ENCODE assay signal across 23 cellular contexts in the genomic region with DNA sequence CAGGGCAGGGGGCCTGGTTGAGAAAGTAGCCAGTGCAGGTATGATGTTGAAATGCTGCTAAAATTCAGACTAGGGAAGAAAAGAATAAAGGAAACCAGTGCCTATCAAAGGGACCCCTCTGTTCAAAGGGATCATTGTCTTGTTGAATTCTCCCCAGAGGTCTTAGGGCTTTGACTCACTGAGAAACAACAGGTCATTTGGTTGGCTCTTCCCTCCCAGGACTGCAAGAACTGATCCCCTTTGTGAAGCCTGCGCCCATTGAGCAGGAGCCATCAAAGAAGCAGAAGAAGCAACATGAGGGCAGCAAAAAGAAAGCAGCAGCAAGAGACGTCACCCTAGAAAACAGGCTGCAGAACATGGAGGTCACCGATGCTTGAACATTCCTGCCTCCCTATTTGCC. TPM values are rescaled to one million over a fixed set of nuclear protein-coding genes. Genes with fewer than 3 reads are reported as not detected.
DNase-seq lines count a peak whose midpoint lies in the region; ATAC-seq, FAIRE-seq and TF ChIP-seq lines count a peak whose summit lies in the region.
"Had no signal": no experiment of that assay in that cellular context is flagged by ENCODE, and none has a peak within 500 bp of the region (broad histone marks: within the 10 kb centered on the region; RNA-seq: fewer than 3 reads in every experiment).

No MANE protein-coding gene starts in this region.

- peaks cover 6% of the 10 kb centered on the region for H3K4me1 Mint-ChIP-seq in Caco-2 (ENCODE audit: low read depth, unreplicated experiment)

- in situ Hi-C loops in K562 (cut with MboI), result no loop called here

- BruUV-seq in Caco-2 (replicated peaks; lab: Mats Ljungman, UMichigan) (TSS peak; percentile 76), K562 (replicated peaks; lab: Mats Ljungman, UMichigan) (TSS peak; percentile 53)

- no peak overlapping the region for H3K4me2 ChIP-seq in K562 (ENCODE audit: insufficient read depth, low read length)

- no peak for ATAC-seq in K562
- ATAC-seq: activated CD4-positive, CD25-positive, alpha-beta regulatory T cell treated with anti-CD3 and anti-CD28 coated beads, Interleukin-2, amount 50 U/mL, for 24 hours; activated CD8-positive, alpha-beta T cell treated with anti-CD3 and anti-CD28 coated beads for 36 hours; heart left ventricle; right lobe of liver had no signal

- no peaks in the 10 kb centered on the region for H3K27me3 Mint-ChIP-seq in Caco-2 (ENCODE audit: insufficient read depth, unreplicated experiment)

- no peak overlapping the region for H3K27ac Mint-ChIP-seq in Caco-2 (ENCODE audit: unreplicated experiment)
- H3K27ac Mint-ChIP-seq: activated CD8-positive, alpha-beta T cell treated with anti-CD3 and anti-CD28 coated beads for 36 hours had no signal

- H3K27ac ChIP-seq in HEK293 (ENCODE audit: extremely low read depth, low read depth, low read length) (no peak overlapping the region), K562 (ENCODE audit: extremely low read depth, low read depth, low read length) (no peak overlapping the region), mesodermal cell (ENCODE audit: low read depth, low read length, severe bottlenecking) (peak overlapping the region; percentile 5)
- H3K27ac ChIP-seq: heart left ventricle, right lobe of liver had no signal

- TF ChIP-seq RAD21 in K562 (CRISPR knock-in tag; conservative IDR thresholded peaks at IDR 0.05 in 1 of 2, IDR thresholded peaks at IDR 0.05 in 1 of 2), result no peak

- no peaks in the 10 kb centered on the region for H3K27me3 ChIP-seq in Caco-2 (replicated peaks; ENCODE audit: control insufficient read depth, insufficient read depth, low read length)
- H3K27me3 ChIP-seq in K562 (ENCODE audit: control insufficient read depth in 2 of 2, insufficient read depth in 2 of 2, low read length in 2 of 2), result no peaks in the 10 kb centered on the region
- H3K27me3 ChIP-seq: right lobe of liver had no signal

- no peak for FAIRE-seq in K562 (lab: Jason Lieb, UNC)

- WGBS in K562 (ENCODE audit: insufficient coverage, low coverage, missing lambda C conversion rate), result 94% methylated on average over 3 of the region's 3 CpGs
- 91 to 92% methylated on average over 3 of the region's 3 CpGs for WGBS in mesodermal cell (ENCODE audit: insufficient coverage in 2 of 2), 2 experiments

- H3K4me3 ChIP-seq in Caco-2 (ENCODE audit: low read depth, low read length) (no peak overlapping the region), HEK293 (ENCODE audit: low read depth, low read length) (no peak overlapping the region), K562 (no peak overlapping the region), mesodermal cell (ENCODE audit: extremely low read depth, insufficient read depth, low read length, poor library complexity, severe bottlenecking) (no peak overlapping the region)
- H3K4me3 ChIP-seq: heart left ventricle, right lobe of liver had no signal

- CTCF ChIA-PET in Caco-2 (lab: Charles Lee), result no interaction called here
- CTCF ChIA-PET in HEK293 (lab: Yijun Ruan, JAX), result interaction anchor here (2.3 kb wide), 1 partner anchor 295 kb away, joined by 8 read pairs; no protein-coding TSS in a partner anchor
- CTCF ChIA-PET in K562 (lab: Yijun Ruan, JAX; ENCODE audit: low intra/inter-chr PET ratio), result no interaction called here

- no peaks in the 10 kb centered on the region for H3K9me1 ChIP-seq in K562 (ENCODE audit: control insufficient read depth, insufficient read depth, low read length)

- no peaks in the 10 kb centered on the region for H3K9me3 Mint-ChIP-seq in Caco-2 (ENCODE audit: unreplicated experiment)
- H3K9me3 Mint-ChIP-seq: activated CD8-positive, alpha-beta T cell treated with anti-CD3 and anti-CD28 coated beads for 36 hours had no signal

- H3K4me3 Mint-ChIP-seq in Caco-2 (ENCODE audit: unreplicated experiment), result no peak overlapping the region
- H3K4me3 Mint-ChIP-seq: activated CD8-positive, alpha-beta T cell treated with anti-CD3 and anti-CD28 coated beads for 36 hours had no signal

- no peak for TF ChIP-seq EP300 in K562 (IDR thresholded peaks at IDR 0.05; ENCODE audit: low read length)

- H3K4me1 ChIP-seq in Caco-2 (no peaks in the 10 kb centered on the region), HEK293 (ENCODE audit: control insufficient read depth, insufficient read depth, low read length) (no peaks in the 10 kb centered on the region), K562 (replicated peaks in 1 of 2; ENCODE audit: control insufficient read depth in 2 of 2, insufficient read depth in 2 of 2, low read length in 2 of 2) (peaks cover 15 to 28% of the 10 kb centered on the region in 2 experiments; a peak in 4 of 5 replicates), mesodermal cell (ENCODE audit: control insufficient read depth, insufficient read depth, low read length, poor library complexity, severe bottlenecking) (peaks cover 12% of the 10 kb centered on the region)

- POLR2A ChIA-PET in Caco-2 (lab: Charles Lee) (no interaction called here), HEK293 (lab: Yijun Ruan, JAX) (no interaction called here), K562 (lab: Yijun Ruan, JAX) (interaction anchor here (0.7 to 4.9 kb wide), 6 partner anchors 9 to 36 kb away, joined by 3 to 53 read pairs (median 21); a partner anchor contains a TSS)

- no peak for TF ChIP-seq CTCF in Caco-2 (IDR thresholded peaks at IDR 0.05; ENCODE audit: insufficient read depth in 1 of 2, low read depth in 1 of 2, low read length in 1 of 2, severe bottlenecking in 1 of 2, unreplicated experiment in 1 of 2)
- TF ChIP-seq CTCF in HEK293 (tag by site-specific recombination; IDR thresholded peaks at IDR 0.05), result no peak
- TF ChIP-seq CTCF in K562 (IDR thresholded peaks at IDR 0.05 in 2 of 3, conservative IDR thresholded peaks at IDR 0.05 in 1 of 3; ENCODE audit: insufficient read depth in 2 of 3, low read depth in 1 of 3, low read length in 3 of 3), result no peak

- no peak for DNase-seq in Caco-2
- DNase-seq in K562 (ENCODE audit: extremely low read depth in 1 of 4, low spot score in 3 of 4), result no peak
- no peak for DNase-seq in medulla oblongata (ENCODE audit: extremely low spot score)
- DNase-seq in NCI-H446 treated with DMSO at 0.1 percent for 48 hours (lab: John Stamatoyannopoulos, UW), result no peak
- no peak for DNase-seq in DMS79 treated with DMSO at 0.1 percent for 48 hours (lab: John Stamatoyannopoulos, UW)
- DNase-seq: activated CD8-positive, alpha-beta T cell treated with anti-CD3 and anti-CD28 coated beads for 36 hours; activated gamma-delta T cell; cerebellar nuclear complex; DMS 273 treated with DMSO at 0.1 percent for 48 hours; heart left ventricle; kidney glomerular epithelial cell; mammary epithelial cell; MM.1S; NCI-H1417; NCI-H2029 treated with DMSO at 0.1 percent for 48 hours; NCI-H2227 treated with DMSO at 0.1 percent for 48 hours; right lobe of liver; RPMI8226; stimulated activated CD4-positive, alpha-beta T cell treated with anti-CD3 and anti-CD28 coated beads, Interleukin-12 subunit alpha, Interleukin-12 subunit beta, amount 100 ng/mL, for 4 hours; stimulated activated CD4-positive, alpha-beta T cell treated with anti-CD3 and anti-CD28 coated beads, Interleukin-4, amount 100 ng/mL, for 1 hour had no signal

- no peak for TF ChIP-seq POLR2A in K562 (conservative IDR thresholded peaks at IDR 0.05)

- H4K20me1 ChIP-seq in K562 (replicated peaks; ENCODE audit: control insufficient read depth, insufficient read depth, low read length), result peaks cover 11% of the 10 kb centered on the region

- no peak overlapping the region for H2AFZ ChIP-seq in K562 (ENCODE audit: low read depth, low read length)

- H3K9me3 ChIP-seq in Caco-2 (no peaks in the 10 kb centered on the region), HEK293 (ENCODE audit: control insufficient read depth, insufficient read depth, low read depth, low read length) (no peaks in the 10 kb centered on the region), K562 (replicated peaks; ENCODE audit: control insufficient read depth, insufficient read depth, low read depth, low read length) (no peaks in the 10 kb centered on the region), mesodermal cell (ENCODE audit: control insufficient read depth, low read length) (no peaks in the 10 kb centered on the region)
- H3K9me3 ChIP-seq: heart left ventricle, right lobe of liver had no signal

- H3K79me2 ChIP-seq in K562 (ENCODE audit: control insufficient read depth, insufficient read depth, low read length), result no peaks in the 10 kb centered on the region

- intact Hi-C loops in Caco-2 (cut with micrococcal nuclease; ENCODE audit: unreplicated experiment), result no loop called here
- intact Hi-C loops in K562 (cut with micrococcal nuclease), result no loop called here

- no peak overlapping the region for H3K9ac ChIP-seq in K562 (ENCODE audit: insufficient read depth in 1 of 2, low read depth in 2 of 2, low read length in 2 of 2)

- H3K36me3 ChIP-seq in Caco-2 (ENCODE audit: control insufficient read depth, insufficient read depth, low read length), result no peaks in the 10 kb centered on the region; the same call in none of the 2 replicates
- peaks cover 18 to 70% of the 10 kb centered on the region in 2 experiments; a peak in 2 of 3 replicates for H3K36me3 ChIP-seq in HEK293 (ENCODE audit: control insufficient read depth in 2 of 2, insufficient read depth in 1 of 2, low read length in 2 of 2)
- H3K36me3 ChIP-seq in K562 (ENCODE audit: control insufficient read depth, insufficient read depth, low read length), result peaks cover 61% of the 10 kb centered on the region
- peaks cover 77% of the 10 kb centered on the region for H3K36me3 ChIP-seq in mesodermal cell (ENCODE audit: control insufficient read depth, insufficient read depth, low read length)

- peaks cover 60% of the 10 kb centered on the region for H3K36me3 Mint-ChIP-seq in Caco-2 (ENCODE audit: insufficient read depth, unreplicated experiment)

RNA-seq across cellular contexts. Expression of a gene that starts 11.8 kb away (rescaled TPM):
- total RNA-seq in Caco-2 (2022) (7.0 and 8.3 TPM in 2 replicates), K562 (2014; rRNA removed) (4.1 and 5.9 TPM in 2 replicates), K562 (2014; rRNA removed; fragmentation: Illumina TruSeq; extraction: Trizol) (2.7 and 3.0 TPM in 2 replicates), K562 (2015; rRNA removed; fragmentation: Illumina TruSeq; extraction: Trizol) (4.2 and 5.0 TPM in 2 replicates), K562 (2021) (19.1 and 21.9 TPM in 2 replicates)
- total RNA-seq in K562 (2011; cell fraction: chromatin; rRNA removed; ENCODE audit: low replicate concordance), result 44.8 and 129 TPM in 2 replicates
- total RNA-seq in K562 (2011; cell fraction: nucleolus; rRNA removed), result 69.9 and 80.7 TPM in 2 replicates
- 57.7 and 69.2 TPM in 2 replicates for total RNA-seq in K562 (2011; cell fraction: nucleoplasm; rRNA removed)
- polyA plus RNA-seq in K562 (2011; rRNA removed) (7.2 and 8.2 TPM in 2 replicates), K562 (2014; fragmentation: Illumina TruSeq; extraction: Trizol) (14.1 and 15.3 TPM in 2 replicates), K562 (2014; fragmentation: Nextera tagmentation; extraction: Ambion mirVana) (under 1 TPM; 0.31 to 0.86 TPM), K562 (2014; rRNA removed) (9.0 and 10.2 TPM in 2 replicates)
- polyA plus RNA-seq in K562 (2011; cell fraction: cytosol; rRNA removed), result 8.3 and 12.6 TPM in 2 replicates
- 38.5 and 63.5 TPM in 2 replicates for polyA plus RNA-seq in K562 (2011; cell fraction: nucleus; rRNA removed)
- polyA plus RNA-seq in K562 (2012), result 15.6 and 17.8 TPM in 2 replicates
- polyA minus RNA-seq in K562 (2011; rRNA and poly(A)+ RNA removed), result 14.3 and 24.2 TPM in 2 replicates
- polyA minus RNA-seq in K562 (2011; cell fraction: cytosol; rRNA and poly(A)+ RNA removed), result 23.8 and 25.3 TPM in 2 replicates
- polyA minus RNA-seq in K562 (2011; cell fraction: nucleus; rRNA and poly(A)+ RNA removed), result 31.9 and 33.1 TPM in 2 replicates
- 14.0 TPM for polyA plus RNA-seq in mesodermal cell (2013, experiment 1 of 2)
- 9.2 TPM for polyA plus RNA-seq in mesodermal cell (2013, experiment 2 of 2)

RNA-seq across cellular contexts. Expression of a gene that starts 23.8 kb away (rescaled TPM):
- 189 and 225 TPM in 2 replicates for total RNA-seq in Caco-2 (2022)
- total RNA-seq in K562 (2011; cell fraction: chromatin; rRNA removed; ENCODE audit: low replicate concordance), result 340 and 395 TPM in 2 replicates
- 195 and 209 TPM in 2 replicates for total RNA-seq in K562 (2011; cell fraction: nucleolus; rRNA removed)
- 265 and 293 TPM in 2 replicates for total RNA-seq in K562 (2011; cell fraction: nucleoplasm; rRNA removed)
- total RNA-seq in K562 (2014; rRNA removed), result 254 and 257 TPM in 2 replicates
- 273 and 284 TPM in 2 replicates for total RNA-seq in K562 (2014; rRNA removed; fragmentation: Illumina TruSeq; extraction: Trizol)
- total RNA-seq in K562 (2015; rRNA removed; fragmentation: Illumina TruSeq; extraction: Trizol), result 211 and 221 TPM in 2 replicates
- total RNA-seq in K562 (2021), result 232 and 246 TPM in 2 replicates
- 221 and 230 TPM in 2 replicates for polyA plus RNA-seq in K562 (2011; rRNA removed)
- 149 and 217 TPM in 2 replicates for polyA plus RNA-seq in K562 (2011; cell fraction: cytosol; rRNA removed)
- polyA plus RNA-seq in K562 (2011; cell fraction: nucleus; rRNA removed), result 232 and 336 TPM in 2 replicates
- 195 and 518 TPM in 2 replicates for polyA plus RNA-seq in K562 (2012)
- polyA plus RNA-seq in K562 (2014; fragmentation: Illumina TruSeq; extraction: Trizol), result 293 and 317 TPM in 2 replicates
- polyA plus RNA-seq in K562 (2014; fragmentation: Nextera tagmentation; extraction: Ambion mirVana), result 100 to 1,000 TPM; 336 to 623 TPM
- polyA plus RNA-seq in K562 (2014; rRNA removed), result 235 and 240 TPM in 2 replicates
- polyA minus RNA-seq in K562 (2011; rRNA and poly(A)+ RNA removed), result 227 and 242 TPM in 2 replicates
- polyA minus RNA-seq in K562 (2011; cell fraction: cytosol; rRNA and poly(A)+ RNA removed), result 87.5 and 101 TPM in 2 replicates
- polyA minus RNA-seq in K562 (2011; cell fraction: nucleus; rRNA and poly(A)+ RNA removed), result 92.1 and 168 TPM in 2 replicates
- 201 TPM for polyA plus RNA-seq in mesodermal cell (2013, experiment 1 of 2)
- 192 TPM for polyA plus RNA-seq in mesodermal cell (2013, experiment 2 of 2)

RNA-seq across cellular contexts. Expression of a gene that starts 45.4 kb away (rescaled TPM):
- total RNA-seq in Caco-2 (2022) (23.9 and 24.9 TPM in 2 replicates), K562 (2014; rRNA removed) (52.2 and 64.0 TPM in 2 replicates), K562 (2014; rRNA removed; fragmentation: Illumina TruSeq; extraction: Trizol) (27.9 and 28.7 TPM in 2 replicates), K562 (2015; rRNA removed; fragmentation: Illumina TruSeq; extraction: Trizol) (34.7 and 37.0 TPM in 2 replicates), K562 (2021) (51.8 and 55.4 TPM in 2 replicates)
- 69.7 and 109 TPM in 2 replicates for total RNA-seq in K562 (2011; cell fraction: chromatin; rRNA removed; ENCODE audit: low replicate concordance)
- total RNA-seq in K562 (2011; cell fraction: nucleolus; rRNA removed), result 85.4 and 86.3 TPM in 2 replicates
- 66.2 and 83.3 TPM in 2 replicates for total RNA-seq in K562 (2011; cell fraction: nucleoplasm; rRNA removed)
- polyA plus RNA-seq in K562 (2011; rRNA removed) (39.3 and 59.5 TPM in 2 replicates), K562 (2014; fragmentation: Illumina TruSeq; extraction: Trizol) (41.8 and 49.7 TPM in 2 replicates), K562 (2014; fragmentation: Nextera tagmentation; extraction: Ambion mirVana) (1 to 10 TPM; 6.5 to 7.9 TPM), K562 (2014; rRNA removed) (56.1 and 65.2 TPM in 2 replicates)
- 40.2 and 44.2 TPM in 2 replicates for polyA plus RNA-seq in K562 (2011; cell fraction: cytosol; rRNA removed)
- 225 and 272 TPM in 2 replicates for polyA plus RNA-seq in K562 (2011; cell fraction: nucleus; rRNA removed)
- 43.7 and 45.1 TPM in 2 replicates for polyA plus RNA-seq in K562 (2012)
- 16.7 and 17.2 TPM in 2 replicates for polyA minus RNA-seq in K562 (2011; rRNA and poly(A)+ RNA removed)
- polyA minus RNA-seq in K562 (2011; cell fraction: cytosol; rRNA and poly(A)+ RNA removed), result 15.9 and 17.8 TPM in 2 replicates
- polyA minus RNA-seq in K562 (2011; cell fraction: nucleus; rRNA and poly(A)+ RNA removed), result 23.6 and 43.5 TPM in 2 replicates
- polyA plus RNA-seq in mesodermal cell (2013, experiment 1 of 2), result 42.2 TPM
- 41.8 TPM for polyA plus RNA-seq in mesodermal cell (2013, experiment 2 of 2)
